ENCODE assay signal across 9 cellular contexts in genomic region chr5:95927927-95928723, GRCh38. TPM values are rescaled to one million over a fixed set of nuclear protein-coding genes. Genes with fewer than 3 reads are reported as not detected.
DNase-seq lines count a peak whose midpoint lies in the region; ATAC-seq and TF ChIP-seq lines count a peak whose summit lies in the region.
"Had no signal": no experiment of that assay in that cellular context is flagged by ENCODE, and none has a peak within 500 bp of the region (broad histone marks: within the 10 kb centered on the region; RNA-seq: fewer than 3 reads in every experiment).

No MANE protein-coding gene starts in this region.

- H3K9me2 ChIP-seq in SK-N-SH (no peaks in the 10 kb centered on the region), GM23248 (ENCODE audit: insufficient read depth) (no peaks in the 10 kb centered on the region)

- 94% methylated on average over 6 of the region's 6 CpGs for WGBS in SK-N-SH (ENCODE audit: low lambda C conversion rate)
- 69 to 70% methylated on average over 6 of the region's 6 CpGs for whole genome bisulfite sequencing in GM23248 (ENCODE audit: low coverage in 1 of 2, low lambda C conversion rate in 2 of 2, missing lambda C conversion rate in 2 of 2), 2 experiments

- no peak overlapping the region for H3K4me2 ChIP-seq in SK-N-SH
- H3K4me2 ChIP-seq in GM23248 (ENCODE audit: unreplicated experiment): no peak overlapping the region
- no peak overlapping the region for H3K4me2 ChIP-seq in neural progenitor cell

- no peak overlapping the region for H3K4me3 ChIP-seq in SK-N-SH (ENCODE audit: low read depth in 2 of 2, low read length in 1 of 2)
- H3K4me3 ChIP-seq in GM23248: no peak overlapping the region
- no peak overlapping the region for H3K4me3 ChIP-seq in neural progenitor cell

- H3K36me3 ChIP-seq in SK-N-SH (replicated peaks in 1 of 2; ENCODE audit: control insufficient read depth in 1 of 2, insufficient read depth in 2 of 2, low read length in 1 of 2): peaks cover 5 to 38% of the 10 kb centered on the region in 2 experiments
- peaks cover 68% of the 10 kb centered on the region for H3K36me3 ChIP-seq in GM23248 (ENCODE audit: low read depth)
- no peaks in the 10 kb centered on the region for H3K36me3 ChIP-seq in neural progenitor cell

- peaks cover 12% of the 10 kb centered on the region for H3K4me1 Mint-ChIP-seq in neural progenitor cell

- no peak overlapping the region for H3K27ac Mint-ChIP-seq in neural progenitor cell
- H3K27ac Mint-ChIP-seq: activated naive CD4-positive, alpha-beta T cell treated with anti-CD3 and anti-CD28 coated beads, Interleukin-2, amount 50 U/mL, for 24 hours had no signal

- TF ChIP-seq CTCF in SK-N-SH (IDR thresholded peaks at IDR 0.05) (no peak), neural progenitor cell (IDR thresholded peaks at IDR 0.05) (no peak)

- no peak for TF ChIP-seq EP300 in SK-N-SH (IDR thresholded peaks at IDR 0.05; ENCODE audit: borderline replicate concordance in 1 of 2, low read depth in 1 of 2, low read length in 1 of 2)

- CTCF ChIA-PET in SK-N-SH (lab: Yijun Ruan, JAX): interaction anchor here (0.6 kb wide), 1 partner anchor 77 kb away, joined by 3 read pairs; no protein-coding TSS in a partner anchor

- H2AFZ ChIP-seq in SK-N-SH (ENCODE audit: low read depth): no peak overlapping the region; the same call in 1 of the 2 replicates
- no peak overlapping the region for H2AFZ ChIP-seq in GM23248
- no peak overlapping the region for H2AFZ ChIP-seq in neural progenitor cell (replicated peaks)

- H3K4me1 ChIP-seq in SK-N-SH (ENCODE audit: control insufficient read depth in 1 of 2, insufficient read depth in 2 of 2, low read depth in 1 of 2, low read length in 1 of 2) (peaks cover 0 to 9% of the 10 kb centered on the region in 2 experiments; a peak in 2 of 4 replicates), GM23248 (ENCODE audit: insufficient read depth) (peaks cover 64% of the 10 kb centered on the region), neural progenitor cell (peaks cover 3% of the 10 kb centered on the region)

- H3K36me3 Mint-ChIP-seq in neural progenitor cell: peaks cover 2% of the 10 kb centered on the region

- no peak for TF ChIP-seq RAD21 in SK-N-SH (IDR thresholded peaks at IDR 0.05; ENCODE audit: low read length)

- H3K27ac ChIP-seq in SK-N-SH (ENCODE audit: low read depth in 2 of 2, low read length in 1 of 2): peak overlapping the region in 1 of 2 experiments; percentile 4; a peak in 1 of 4 replicates
- H3K27ac ChIP-seq in GM23248: peak overlapping the region; percentile 15; the same call in 1 of the 2 replicates
- H3K27ac ChIP-seq in neural progenitor cell: peak overlapping the region; percentile 63

- H3K79me2 ChIP-seq in SK-N-SH (ENCODE audit: insufficient read depth) (peaks cover 96% of the 10 kb centered on the region), GM23248 (ENCODE audit: insufficient read depth) (peaks cover 98% of the 10 kb centered on the region), neural progenitor cell (ENCODE audit: low read depth) (no peaks in the 10 kb centered on the region)

- in situ Hi-C loops in GM23248 (cut with MboI): no loop called here

- H3K4me3 Mint-ChIP-seq in neural progenitor cell: no peak overlapping the region
- H3K4me3 Mint-ChIP-seq: activated naive CD4-positive, alpha-beta T cell treated with anti-CD3 and anti-CD28 coated beads, Interleukin-2, amount 50 U/mL, for 24 hours had no signal

- peaks cover 46% of the 10 kb centered on the region for H4K20me1 ChIP-seq in SK-N-SH (ENCODE audit: insufficient read depth)
- peaks cover 56% of the 10 kb centered on the region for H4K20me1 ChIP-seq in GM23248 (ENCODE audit: insufficient read depth)
- no peaks in the 10 kb centered on the region for H4K20me1 ChIP-seq in neural progenitor cell (ENCODE audit: low read depth)

- H3K9ac ChIP-seq in SK-N-SH (no peak overlapping the region), GM23248 (no peak overlapping the region), neural progenitor cell (no peak overlapping the region)

- H3K9me3 Mint-ChIP-seq in neural progenitor cell: no peaks in the 10 kb centered on the region
- H3K9me3 Mint-ChIP-seq: activated naive CD4-positive, alpha-beta T cell treated with anti-CD3 and anti-CD28 coated beads, Interleukin-2, amount 50 U/mL, for 24 hours had no signal

- H3K27me3 ChIP-seq in SK-N-SH (ENCODE audit: insufficient read depth) (no peaks in the 10 kb centered on the region), GM23248 (replicated peaks; ENCODE audit: insufficient read depth) (no peaks in the 10 kb centered on the region), neural progenitor cell (no peaks in the 10 kb centered on the region)

- H3K9me3 ChIP-seq in SK-N-SH (no peaks in the 10 kb centered on the region), GM23248 (ENCODE audit: low read depth) (no peaks in the 10 kb centered on the region), neural progenitor cell (ENCODE audit: low read depth) (no peaks in the 10 kb centered on the region)

- ATAC-seq in SK-N-SH treated with all-trans-retinoic acid at 6 μM for 48 hours (peak; percentile 20; the same call in 1 of the 3 replicates), HG03565 (IDR thresholded peaks at IDR 0.05; ENCODE audit: unreplicated experiment) (peak; percentile 39), HG03139 (IDR thresholded peaks at IDR 0.05; ENCODE audit: unreplicated experiment) (no peak)

- H3K27me3 Mint-ChIP-seq in neural progenitor cell (ENCODE audit: insufficient read depth, low read depth): peaks cover 7% of the 10 kb centered on the region
- H3K27me3 Mint-ChIP-seq: activated naive CD4-positive, alpha-beta T cell treated with anti-CD3 and anti-CD28 coated beads, Interleukin-2, amount 50 U/mL, for 24 hours had no signal

- H3F3A ChIP-seq in SK-N-SH (replicated peaks; ENCODE audit: insufficient read depth) (peaks cover 43% of the 10 kb centered on the region), GM23248 (ENCODE audit: insufficient read depth) (peaks cover 95% of the 10 kb centered on the region), neural progenitor cell (ENCODE audit: low read depth) (peaks cover 3% of the 10 kb centered on the region)

- DNase-seq in SK-N-SH: no peak
- peak; percentile 41 for DNase-seq in GM23248
- DNase-seq in neural progenitor cell (ENCODE audit: low spot score): no peak
- no peak for DNase-seq in kidney tubule cell (ENCODE audit: low spot score)
- no peak for DNase-seq in cortex of kidney (lab: John Stamatoyannopoulos, UW)

- POLR2A ChIA-PET in SK-N-SH (lab: Yijun Ruan, JAX): no interaction called here

TF ChIP-seq in SK-N-SH treated with all-trans-retinoic acid at 6 μM for 48 hours, 23 proteins besides CTCF, POLR2A, EP300 and RAD21 (continues in another document):
- TF ChIP-seq ESRRG (CRISPR knock-in tag; IDR thresholded peaks at IDR 0.05): no peak
- no peak for TF ChIP-seq TCF4 (CRISPR knock-in tag; IDR thresholded peaks at IDR 0.05; ENCODE audit: borderline replicate concordance)
- TF ChIP-seq ISL1 (CRISPR knock-in tag; IDR thresholded peaks at IDR 0.05): no peak

TF ChIP-seq in SK-N-SH, 30 proteins besides CTCF, POLR2A, EP300 and RAD21 (continues in another document):
- no peak for TF ChIP-seq POLR2AphosphoS5 (IDR thresholded peaks at IDR 0.05; ENCODE audit: low read depth, low read length)
- TF ChIP-seq GATA2 (CRISPR knock-in tag; IDR thresholded peaks at IDR 0.05): no peak
- TF ChIP-seq MXI1 (IDR thresholded peaks at IDR 0.05; ENCODE audit: low read depth, low read length): no peak
- TF ChIP-seq PBX3 (IDR thresholded peaks at IDR 0.05): no peak
- no peak for TF ChIP-seq FOXJ3 (CRISPR knock-in tag; IDR thresholded peaks at IDR 0.05)
- TF ChIP-seq TEAD4 (IDR thresholded peaks at IDR 0.05; ENCODE audit: borderline replicate concordance, insufficient read depth): no peak
- no peak for TF ChIP-seq IRF3 (IDR thresholded peaks at IDR 0.05; ENCODE audit: low read depth, low read length)
- no peak for TF ChIP-seq ELF1 (IDR thresholded peaks at IDR 0.05)
- TF ChIP-seq SIN3A (IDR thresholded peaks at IDR 0.05; ENCODE audit: borderline replicate concordance, low read depth, low read length): no peak
- no peak for TF ChIP-seq CHD2 (IDR thresholded peaks at IDR 0.05; ENCODE audit: low read length, partially characterized antibody)
- TF ChIP-seq GABPA (IDR thresholded peaks at IDR 0.05; ENCODE audit: low read depth): no peak
- no peak for TF ChIP-seq FOSL2 (IDR thresholded peaks at IDR 0.05; ENCODE audit: borderline replicate concordance, low read depth)
- TF ChIP-seq, protein P1, sequence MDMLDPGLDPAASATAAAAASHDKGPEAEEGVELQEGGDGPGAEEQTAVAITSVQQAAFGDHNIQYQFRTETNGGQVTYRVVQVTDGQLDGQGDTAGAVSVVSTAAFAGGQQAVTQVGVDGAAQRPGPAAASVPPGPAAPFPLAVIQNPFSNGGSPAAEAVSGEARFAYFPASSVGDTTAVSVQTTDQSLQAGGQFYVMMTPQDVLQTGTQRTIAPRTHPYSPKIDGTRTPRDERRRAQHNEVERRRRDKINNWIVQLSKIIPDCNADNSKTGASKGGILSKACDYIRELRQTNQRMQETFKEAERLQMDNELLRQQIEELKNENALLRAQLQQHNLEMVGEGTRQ (IDR thresholded peaks at IDR 0.05; ENCODE audit: borderline replicate concordance, low read depth, low read length): no peak
- TF ChIP-seq NFIC (IDR thresholded peaks at IDR 0.05; ENCODE audit: borderline replicate concordance): no peak

RNA-seq across cellular contexts. Expression of gene ELL2, which starts 33.5 kb away (rescaled TPM):
- polyA plus RNA-seq in SK-N-SH (2012; rRNA removed) (18.4 and 27.4 TPM in 2 replicates), GM23248 (2016; fragmentation: Nextera tagmentation; extraction: Ambion mirVana) (147 and 159 TPM in 2 replicates)
- 22.3 and 24.9 TPM in 2 replicates for polyA plus RNA-seq in SK-N-SH (2012; cell fraction: cytosol; rRNA removed)
- 25.1 and 49.5 TPM in 2 replicates for polyA plus RNA-seq in SK-N-SH (2012; cell fraction: nucleus; rRNA removed)
- total RNA-seq in GM23248 (2014; rRNA removed; shearing (Covaris generic)): 228 and 243 TPM in 2 replicates
- total RNA-seq in neural progenitor cell (ENCODE audit: low replicate concordance): 9.3 and 14.2 TPM in 2 replicates

Comparison
In these comparisons a context has a peak if more than half of its experiments do, and no peak if none do; other contexts are left out.
1. RNA of gene ELL2, which starts 33.5 kb away (total RNA-seq): 228 to 243 TPM in GM23248; 9.3 to 14.2 TPM in neural progenitor cell; every median in the first group is over 10 times any median in the second.